34 cellular contexts compared by ENCODE assay signal in genomic region chr7:138868711-138869110, GRCh38.
"Had no signal": no experiment of that assay in that cellular context is flagged by ENCODE, and none has a peak within 500 bp of the region (broad histone marks: within the 10 kb centered on the region; RNA-seq: fewer than 3 reads in every experiment).

No MANE protein-coding gene starts in this region.

- H3K27me3 Mint-ChIP-seq: activated CD8-positive, alpha-beta memory T cell treated with anti-CD3 and anti-CD28 coated beads, Interleukin-2, amount 10 ng/mL, durations not matched to agents 7 days and 5 days; brain had no signal

- H3K4me1 ChIP-seq: adrenal gland had no signal

- H3K9me3 ChIP-seq: adrenal gland had no signal

- ATAC-seq: activated CD8-positive, alpha-beta memory T cell treated with anti-CD3 and anti-CD28 coated beads, Interleukin-2, amount 10 ng/mL, durations not matched to agents 7 days and 5 days; activated naive CD4-positive, alpha-beta T cell treated with anti-CD3 and anti-CD28 coated beads, Interleukin-2, amount 50 U/mL, for 72 hours; Right ventricle myocardium inferior; SK-N-SH treated with all-trans-retinoic acid at 6 μM for 48 hours; T-cell had no signal

- DNase-seq: activated B cell treated with CpG ODN at 0.5 μM for 24 hours; activated CD4-positive, alpha-beta memory T cell treated with anti-CD3 and anti-CD28 coated beads, Interleukin-2, amount 10 ng/mL, durations not matched to agents 7 days and 5 days; activated CD4-positive, alpha-beta T cell treated with anti-CD3 and anti-CD28 coated beads for 48 hours; activated CD4-positive, CD25-positive, alpha-beta regulatory T cell treated with anti-CD3 and anti-CD28 coated beads, Interleukin-2, amount 50 U/mL, for 72 hours; activated CD8-positive, alpha-beta memory T cell treated with anti-CD3 and anti-CD28 coated beads for 24 hours; activated CD8-positive, alpha-beta memory T cell treated with anti-CD3 and anti-CD28 coated beads, Interleukin-2, amount 10 ng/mL, durations not matched to agents 7 days and 5 days; activated CD8-positive, alpha-beta memory T cell treated with anti-CD3 and anti-CD28 coated beads, Interleukin-2, amount 50 U/mL, for 48 hours; activated effector memory CD4-positive, alpha-beta T cell treated with anti-CD3 and anti-CD28 coated beads, Interleukin-2, amount 50 U/mL, for 16 hours; activated naive CD4-positive, alpha-beta T cell; activated T-cell treated with anti-CD3 and anti-CD28 coated beads, Interleukin-2, amount 50 U/mL, for 48 hours; caudate nucleus; NCI-H1092 treated with DMSO at 0.1 percent for 48 hours; NCI-H1417; NCI-H146; NCI-H187; NCI-H2029 treated with DMSO at 0.1 percent for 48 hours; NCI-H2107; NCI-H2171; NCI-H2227 treated with DMSO at 0.1 percent for 48 hours; NCI-H446; NCI-H524; NCI-H69; NCI-H82; SIG-M5; T-cell; T-helper 2 cell; T-helper 9 cell had no signal

- H3K9me3 Mint-ChIP-seq: activated B cell treated with CpG ODN at 0.5 μM for 24 hours; activated CD4-positive, alpha-beta memory T cell treated with anti-CD3 and anti-CD28 coated beads, Interleukin-2, amount 10 ng/mL, durations not matched to agents 7 days and 5 days; activated naive CD4-positive, alpha-beta T cell treated with anti-CD3 and anti-CD28 coated beads, Interleukin-2, amount 50 U/mL, for 72 hours; brain; T-cell had no signal

- H3K4me3 Mint-ChIP-seq: activated B cell treated with CpG ODN at 0.5 μM for 24 hours; activated CD4-positive, alpha-beta memory T cell treated with anti-CD3 and anti-CD28 coated beads, Interleukin-2, amount 10 ng/mL, durations not matched to agents 7 days and 5 days; activated CD8-positive, alpha-beta memory T cell treated with anti-CD3 and anti-CD28 coated beads, Interleukin-2, amount 10 ng/mL, durations not matched to agents 7 days and 5 days; brain; T-cell had no signal

- H3K27ac ChIP-seq: adrenal gland, RWPE1, VCaP had no signal

- H3K36me3 Mint-ChIP-seq: activated CD8-positive, alpha-beta memory T cell treated with anti-CD3 and anti-CD28 coated beads, Interleukin-2, amount 10 ng/mL, durations not matched to agents 7 days and 5 days; activated naive CD4-positive, alpha-beta T cell treated with anti-CD3 and anti-CD28 coated beads, Interleukin-2, amount 50 U/mL, for 72 hours; T-cell had no signal

- H3K4me1 Mint-ChIP-seq: activated B cell treated with CpG ODN at 0.5 μM for 24 hours had no signal

- H3K27me3 ChIP-seq: adrenal gland had no signal

- H3K27ac Mint-ChIP-seq: activated B cell treated with CpG ODN at 0.5 μM for 24 hours; activated CD4-positive, alpha-beta memory T cell treated with anti-CD3 and anti-CD28 coated beads, Interleukin-2, amount 10 ng/mL, durations not matched to agents 7 days and 5 days; activated CD8-positive, alpha-beta memory T cell treated with anti-CD3 and anti-CD28 coated beads, Interleukin-2, amount 10 ng/mL, durations not matched to agents 7 days and 5 days; T-cell had no signal
